In the genomic region with DNA sequence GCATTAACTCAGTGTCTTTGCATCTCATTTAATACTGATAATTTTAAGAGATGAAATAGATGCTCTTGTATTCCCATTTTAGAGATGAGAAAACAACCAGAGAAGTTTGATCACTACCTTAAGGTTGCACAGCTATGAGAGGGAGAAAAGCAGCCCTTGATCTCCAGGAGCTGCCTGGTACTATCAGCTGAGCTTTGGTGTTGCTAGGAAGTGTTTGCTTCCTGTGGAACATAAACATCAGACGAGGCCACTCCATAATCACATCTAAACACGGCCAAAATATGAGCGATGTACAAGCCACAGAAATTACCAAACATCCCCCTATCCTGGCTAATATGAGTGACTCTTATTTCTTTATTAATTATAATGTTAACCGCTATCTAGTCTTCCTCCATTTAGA, we compare ENCODE assay signal across 8 cellular contexts. TPM values are rescaled to one million over a fixed set of nuclear protein-coding genes. Genes with fewer than 3 reads are reported as not detected.
A peak's percentile ranks its signal among the peaks of the same experiment; 100 is the strongest.
DNase-seq lines count a peak whose midpoint lies in the region; ATAC-seq and TF ChIP-seq lines count a peak whose summit lies in the region.

No MANE protein-coding gene starts in this region.

- no peak overlapping the region for H3K23ac ChIP-seq in mesenchymal stem cell (ENCODE audit: low read length in 2 of 2)

- H3K9me3 ChIP-seq in heart right ventricle (no peaks in the 10 kb centered on the region), mesenchymal stem cell (ENCODE audit: control insufficient read depth, low read length) (no peaks in the 10 kb centered on the region), tibial nerve (no peaks in the 10 kb centered on the region)

- intact Hi-C loops in heart right ventricle (cut with DNase I) (no loop called here), Right ventricle myocardium inferior (cut with DNase I) (no loop called here)

- H3K4me3 ChIP-seq in heart right ventricle, result peak overlapping the region in 6 of 10 donors; percentile 76 to 100 (median 98)
- H3K4me3 ChIP-seq in mesenchymal stem cell (ENCODE audit: insufficient read depth in 1 of 2, low read depth in 1 of 2, low read length in 2 of 2), result peak overlapping the region in 1 of 2 experiments; percentile 96
- H3K4me3 ChIP-seq in tibial nerve, result peak overlapping the region in 3 of 4 donors; percentile 98 to 100 (median 99)

- H3K4me1 Mint-ChIP-seq in activated T-helper 17 cell treated with anti-CD3 and anti-CD28 coated beads, Interleukin-2, amount 50 U/mL, for 72 hours, result peaks cover 46% of the 10 kb centered on the region

- TF ChIP-seq EP300 in tibial nerve (IDR thresholded peaks at IDR 0.05), result no peak

- H3K27me3 ChIP-seq in heart right ventricle (no peaks in the 10 kb centered on the region), mesenchymal stem cell (ENCODE audit: control insufficient read depth in 1 of 2, insufficient read depth in 1 of 2, low read length in 2 of 2) (no peaks in the 10 kb centered on the region), tibial nerve (no peaks in the 10 kb centered on the region)

- H3K4ac ChIP-seq in mesenchymal stem cell (ENCODE audit: low read depth in 1 of 2, low read length in 2 of 2), result peak overlapping the region in 1 of 2 experiments; percentile 49

- peak overlapping the region; percentile 91 for H3K27ac Mint-ChIP-seq in activated T-helper 17 cell treated with anti-CD3 and anti-CD28 coated beads, Interleukin-2, amount 50 U/mL, for 72 hours

- H4K8ac ChIP-seq in mesenchymal stem cell (ENCODE audit: low read length), result no peak overlapping the region

- no peak overlapping the region for H3K14ac ChIP-seq in mesenchymal stem cell (ENCODE audit: low read length in 2 of 2)

- H3K4me1 ChIP-seq in heart right ventricle, result peaks cover 8 to 53% (median 36%) of the 10 kb centered on the region in 9 donors
- H3K4me1 ChIP-seq in mesenchymal stem cell (ENCODE audit: control insufficient read depth, insufficient read depth, low read depth, low read length), result peaks cover 8% of the 10 kb centered on the region
- H3K4me1 ChIP-seq in tibial nerve, result peaks cover 0 to 45% (median 16%) of the 10 kb centered on the region in 4 donors

- H3K9me3 Mint-ChIP-seq in activated T-helper 17 cell treated with anti-CD3 and anti-CD28 coated beads, Interleukin-2, amount 50 U/mL, for 72 hours, result peaks cover 4% of the 10 kb centered on the region

- no peak for TF ChIP-seq POLR2A in tibial nerve (IDR thresholded peaks at IDR 0.05)

- H2AFZ ChIP-seq in mesenchymal stem cell (ENCODE audit: low read depth, low read length), result no peak overlapping the region

- WGBS in heart right ventricle, 2 donors, result 36 to 53% methylated on average over 4 of the region's 4 CpGs
- 33% methylated on average over 2 of the region's 4 CpGs for WGBS in mesenchymal stem cell
- 57 to 62% methylated on average over 4 of the region's 4 CpGs for WGBS in tibial nerve, 2 donors

- H3K18ac ChIP-seq in mesenchymal stem cell (ENCODE audit: low read depth in 1 of 2, low read length in 2 of 2), result no peak overlapping the region

- H3K4me3 Mint-ChIP-seq in activated T-helper 17 cell treated with anti-CD3 and anti-CD28 coated beads, Interleukin-2, amount 50 U/mL, for 72 hours, result peak overlapping the region; percentile 90

- in situ Hi-C loops in GM13977 (cut with MboI; ENCODE audit: low pct_unique_long_range_greater_than_20kb, low sequenced_read_pairs, unreplicated experiment), result no loop called here
- in situ Hi-C loops in ACHN (cut with HindIII; ENCODE audit: low pct_ligation_motif_present, low pct_unique_long_range_greater_than_20kb, low sequenced_read_pairs), result no loop called here

- no peak overlapping the region for H2BK120ac ChIP-seq in mesenchymal stem cell (ENCODE audit: low read depth, low read length)

- H3K27ac ChIP-seq in heart right ventricle (peak overlapping the region in 1 of 10 donors; percentile 94), mesenchymal stem cell (ENCODE audit: low read length, poor library complexity, severe bottlenecking) (no peak overlapping the region), tibial nerve (peak overlapping the region in 2 of 4 donors; percentile 98 to 99)

- no peak for DNase-seq in heart right ventricle
- DNase-seq in Right ventricle myocardium inferior (ENCODE audit: missing footprints), result no peak
- no peak for DNase-seq in mesenchymal stem cell
- DNase-seq in tibial nerve (ENCODE audit: low spot score in 2 of 2), result no peak
- DNase-seq in GM13977 (ENCODE audit: low spot score), result no peak
- DNase-seq in ACHN, result no peak
- no peak for DNase-seq in NCI-H1930 (lab: John Stamatoyannopoulos, UW)

- H3K79me1 ChIP-seq in mesenchymal stem cell (replicated peaks; ENCODE audit: low read length, poor library complexity, severe bottlenecking), result peaks cover 2% of the 10 kb centered on the region

- TF ChIP-seq CTCF in heart right ventricle (IDR thresholded peaks at IDR 0.05), result no peak
- TF ChIP-seq CTCF in tibial nerve (IDR thresholded peaks at IDR 0.05), result no peak
- no peak for TF ChIP-seq CTCF in GM13977 (IDR thresholded peaks at IDR 0.05; ENCODE audit: extremely low read depth, insufficient read depth, missing control alignments)

- H3K4me2 ChIP-seq in mesenchymal stem cell (ENCODE audit: low read length, poor library complexity, severe bottlenecking), result no peak overlapping the region

- no peaks in the 10 kb centered on the region for H3K27me3 Mint-ChIP-seq in activated T-helper 17 cell treated with anti-CD3 and anti-CD28 coated beads, Interleukin-2, amount 50 U/mL, for 72 hours

- H4K91ac ChIP-seq in mesenchymal stem cell (ENCODE audit: low read length), result no peak overlapping the region

- no peak overlapping the region for H2AK5ac ChIP-seq in mesenchymal stem cell (ENCODE audit: low read length, severe bottlenecking)

- no peak overlapping the region for H2BK5ac ChIP-seq in mesenchymal stem cell (ENCODE audit: low read depth, low read length, poor library complexity, severe bottlenecking)

- no peak overlapping the region for H2BK15ac ChIP-seq in mesenchymal stem cell (ENCODE audit: low read depth, poor library complexity, severe bottlenecking)

- no peak overlapping the region for H2BK12ac ChIP-seq in mesenchymal stem cell (ENCODE audit: low read length in 2 of 2)

- no peaks in the 10 kb centered on the region for H3K36me3 ChIP-seq in heart right ventricle
- H3K36me3 ChIP-seq in mesenchymal stem cell (ENCODE audit: control insufficient read depth in 1 of 2, insufficient read depth in 2 of 2, low read depth in 1 of 2, low read length in 2 of 2), result no peaks in the 10 kb centered on the region
- H3K36me3 ChIP-seq in tibial nerve, result no peaks in the 10 kb centered on the region

- ATAC-seq in heart right ventricle (no peak), Right ventricle myocardium inferior (no peak)
- no peak for ATAC-seq in activated T-helper 17 cell treated with anti-CD3 and anti-CD28 coated beads, Interleukin-2, amount 50 U/mL, for 72 hours (replicated peaks)

- H3K36me3 Mint-ChIP-seq in activated T-helper 17 cell treated with anti-CD3 and anti-CD28 coated beads, Interleukin-2, amount 50 U/mL, for 72 hours (ENCODE audit: low read depth), result peaks cover 31% of the 10 kb centered on the region

- H3K9ac ChIP-seq in mesenchymal stem cell (ENCODE audit: low read length), result peak overlapping the region; percentile 97

RNA-seq across cellular contexts. Expression of a gene that starts 0.6 kb away (rescaled TPM):
- total RNA-seq in heart right ventricle (10 to 100 TPM; 10.9 to 25.9 (median 14.7) TPM), Right ventricle myocardium inferior (13.4 TPM), tibial nerve (10 to 100 TPM; 33.1 to 61.8 (median 50.4) TPM)
- polyA plus RNA-seq in heart right ventricle, result 10 to 100 TPM in 1 of 2 donors, 1 to 10 TPM in 1; 8.1 to 10.8 TPM
- 10 to 100 TPM; 31.4 to 40.6 TPM for total RNA-seq in activated T-helper 17 cell treated with anti-CD3 and anti-CD28 coated beads, Interleukin-2, amount 50 U/mL, for 72 hours
- 40.3 TPM for polyA plus RNA-seq in mesenchymal stem cell (2013, experiment 1 of 2)
- polyA plus RNA-seq in mesenchymal stem cell (2013, experiment 2 of 2), result 39.9 TPM

RNA-seq across cellular contexts. Expression of a gene that starts 11.5 kb away (rescaled TPM):
- 10 to 100 TPM; 34.4 to 47.5 (median 41.5) TPM for total RNA-seq in heart right ventricle
- 10 to 100 TPM; 11.3 to 26.5 TPM for polyA plus RNA-seq in heart right ventricle
- total RNA-seq in Right ventricle myocardium inferior, result 36.5 TPM
- total RNA-seq in activated T-helper 17 cell treated with anti-CD3 and anti-CD28 coated beads, Interleukin-2, amount 50 U/mL, for 72 hours, result 10 to 100 TPM; 40.3 to 42.0 TPM
- 22.5 TPM for polyA plus RNA-seq in mesenchymal stem cell (2013, experiment 1 of 2)
- polyA plus RNA-seq in mesenchymal stem cell (2013, experiment 2 of 2), result 21.7 TPM
- 10 to 100 TPM; 17.7 to 27.3 (median 20.2) TPM for total RNA-seq in tibial nerve
